Comparison of ENCODE assay signal across 20 cellular contexts in the genomic region with DNA sequence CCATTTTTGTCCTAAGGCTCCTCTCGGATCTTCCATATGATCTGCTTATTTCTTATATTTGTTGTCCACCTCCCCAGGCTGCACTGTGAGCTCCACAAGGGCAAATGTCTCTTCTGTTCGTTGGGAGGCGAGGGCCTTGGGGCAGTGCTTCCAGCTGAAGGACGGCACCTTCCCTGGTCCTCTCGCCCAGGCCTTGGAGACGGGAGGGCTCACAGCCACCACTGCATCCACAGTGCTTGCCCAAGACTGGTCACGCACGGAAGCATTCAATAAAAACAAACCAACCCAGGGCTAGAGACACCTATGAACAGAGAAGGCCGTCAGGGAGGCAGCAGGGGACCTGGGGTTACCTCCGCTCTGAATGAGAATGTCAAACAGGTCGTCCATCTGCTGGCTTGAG. TPM values are rescaled to one million over a fixed set of nuclear protein-coding genes. Genes with fewer than 3 reads are reported as not detected.
DNase-seq lines count a peak whose midpoint lies in the region; ATAC-seq, FAIRE-seq and TF ChIP-seq lines count a peak whose summit lies in the region.
"Had no signal": no experiment of that assay in that cellular context is flagged by ENCODE, and none has a peak within 500 bp of the region (broad histone marks: within the 10 kb centered on the region; RNA-seq: fewer than 3 reads in every experiment).

No MANE protein-coding gene starts in this region.

- peak overlapping the region; percentile 81 for H3K27ac Mint-ChIP-seq in activated CD4-positive, alpha-beta T cell treated with anti-CD3 and anti-CD28 coated beads, Interleukin-2, amount 10 ng/mL, durations not matched to agents 24 days and 14 days
- H3K27ac Mint-ChIP-seq: GM23338 had no signal

- peaks cover 74% of the 10 kb centered on the region for H3K4me1 ChIP-seq in OCI-LY1 (ENCODE audit: insufficient read depth, low read length, severe bottlenecking)
- H3K4me1 ChIP-seq in GM12878 (ENCODE audit: control insufficient read depth, insufficient read depth, low read length) = peaks cover 44% of the 10 kb centered on the region
- peaks cover 23 to 29% of the 10 kb centered on the region in 2 experiments for H3K4me1 ChIP-seq in neutrophil (ENCODE audit: control insufficient read depth in 1 of 2, insufficient read depth in 1 of 2, low read depth in 1 of 2, low read length in 1 of 2)
- H3K4me1 ChIP-seq in ascending aorta = no peaks in the 10 kb centered on the region

- CTCF ChIA-PET in GM12878 (lab: Yijun Ruan, JAX) = no interaction called here

- intact Hi-C loops in activated CD4-positive, alpha-beta T cell treated with anti-CD3 and anti-CD28 coated beads, Interleukin-2, amount 10 ng/mL, durations not matched to agents 24 days and 14 days (cut with micrococcal nuclease) = no loop called here
- intact Hi-C loops in GM12878 (cut with micrococcal nuclease; ENCODE audit: unreplicated experiment) (no loop called here), ascending aorta (cut with DNase I) (no loop called here)

- no peaks in the 10 kb centered on the region for H4K20me1 ChIP-seq in OCI-LY1 (ENCODE audit: insufficient read depth, low read length)
- no peaks in the 10 kb centered on the region for H4K20me1 ChIP-seq in GM12878 (ENCODE audit: control insufficient read depth, insufficient read depth)

- H3K27ac ChIP-seq in OCI-LY1 (ENCODE audit: low read depth, low read length, poor library complexity, severe bottlenecking) (peak overlapping the region; percentile 100), GM12878 (ENCODE audit: control insufficient read depth, insufficient read depth) (no peak overlapping the region), neutrophil (peak overlapping the region; percentile 85), ascending aorta (no peak overlapping the region)
- H3K27ac ChIP-seq: PC-9, SK-N-MC, WERI-Rb-1 had no signal

- peaks cover 16% of the 10 kb centered on the region; the same call in 1 of the 2 replicates for H3F3A ChIP-seq in OCI-LY1 (ENCODE audit: insufficient read depth, low read length)

- WGBS in GM12878 (ENCODE audit: insufficient coverage, insufficient replicate concordance, low lambda C conversion rate, missing lambda C conversion rate) = 63% methylated on average over 11 of the region's 11 CpGs

- peak overlapping the region; percentile 75; the same call in 1 of the 2 replicates for H3K4me2 ChIP-seq in OCI-LY1 (ENCODE audit: low read length)
- H3K4me2 ChIP-seq in GM12878 (ENCODE audit: control insufficient read depth, insufficient read depth) = no peak overlapping the region
- H3K4me2 ChIP-seq: GM23338, PC-9 had no signal

- H3K9ac ChIP-seq in OCI-LY1 (ENCODE audit: low read length) (peak overlapping the region; percentile 75; the same call in 1 of the 2 replicates), GM12878 (ENCODE audit: control insufficient read depth, insufficient read depth, low read length) (no peak overlapping the region)

- H3K4me3 ChIP-seq in OCI-LY1 (ENCODE audit: low read depth, low read length, poor library complexity, severe bottlenecking) = no peak overlapping the region
- H3K4me3 ChIP-seq in GM12878 = no peak overlapping the region
- no peak overlapping the region for H3K4me3 ChIP-seq in neutrophil (ENCODE audit: low read depth in 1 of 2, low read length in 1 of 2)
- H3K4me3 ChIP-seq in ascending aorta = no peak overlapping the region
- H3K4me3 ChIP-seq: GM23338, PC-9, SK-N-MC had no signal

- in situ Hi-C loops in GM12878 (cut with MboI) = no loop called here

- H3K27me3 ChIP-seq in OCI-LY1 (ENCODE audit: insufficient read depth, low read length) (no peaks in the 10 kb centered on the region), GM12878 (replicated peaks in 1 of 2; ENCODE audit: control insufficient read depth in 2 of 2, insufficient read depth in 2 of 2, low read length in 1 of 2) (no peaks in the 10 kb centered on the region), neutrophil (no peaks in the 10 kb centered on the region), ascending aorta (no peaks in the 10 kb centered on the region)

- no peaks in the 10 kb centered on the region for H3K9me3 Mint-ChIP-seq in activated CD4-positive, alpha-beta T cell treated with anti-CD3 and anti-CD28 coated beads, Interleukin-2, amount 10 ng/mL, durations not matched to agents 24 days and 14 days
- H3K9me3 Mint-ChIP-seq: GM23338 had no signal

- FAIRE-seq in GM12878 (lab: Jason Lieb, UNC) = no peak
- FAIRE-seq: A204.1, islet of Langerhans had no signal

- H3K79me2 ChIP-seq in OCI-LY1 (ENCODE audit: insufficient read depth, low read length) = no peaks in the 10 kb centered on the region
- peaks cover 1% of the 10 kb centered on the region for H3K79me2 ChIP-seq in GM12878 (ENCODE audit: control insufficient read depth, insufficient read depth, low read length)

- TF ChIP-seq CTCF in OCI-LY1 (IDR thresholded peaks at IDR 0.05; ENCODE audit: low read length) = no peak
- TF ChIP-seq CTCF in GM12878 (IDR thresholded peaks at IDR 0.05 in 2 of 3, conservative IDR thresholded peaks at IDR 0.05 in 1 of 3; ENCODE audit: control insufficient read depth in 2 of 3, extremely low read depth in 1 of 3, insufficient read depth in 1 of 3, low read depth in 3 of 3, low read length in 3 of 3) = no peak
- TF ChIP-seq CTCF in neutrophil (IDR thresholded peaks at IDR 0.05) = no peak
- TF ChIP-seq CTCF in ascending aorta (IDR thresholded peaks at IDR 0.05) = no peak

- peaks cover 56% of the 10 kb centered on the region for H3K36me3 ChIP-seq in OCI-LY1 (ENCODE audit: insufficient read depth, low read length)
- H3K36me3 ChIP-seq in GM12878 (ENCODE audit: control insufficient read depth in 2 of 2, insufficient read depth in 2 of 2, low read length in 1 of 2) = peaks cover 13 to 46% of the 10 kb centered on the region in 2 experiments
- H3K36me3 ChIP-seq in neutrophil = peaks cover 99% of the 10 kb centered on the region
- H3K36me3 ChIP-seq in ascending aorta = peaks cover 60% of the 10 kb centered on the region in 2 donors

- no peak for TF ChIP-seq EP300 in GM12878 (IDR thresholded peaks at IDR 0.05; ENCODE audit: borderline replicate concordance in 1 of 2, control insufficient read depth in 1 of 2, low read depth in 2 of 2, low read length in 2 of 2)

- no TSS peak for BruUV-seq in GM12878 (replicated peaks; lab: Mats Ljungman, UMichigan)

- H2AFZ ChIP-seq in OCI-LY1 (ENCODE audit: low read length) (no peak overlapping the region), GM12878 (ENCODE audit: control insufficient read depth, low read depth, low read length) (no peak overlapping the region)
- H2AFZ ChIP-seq: GM23338, PC-9 had no signal

- TF ChIP-seq RAD21 in GM12878 (IDR thresholded peaks at IDR 0.05; ENCODE audit: insufficient read depth, low read depth, low read length) = no peak

- TF ChIP-seq POLR2A in GM12878 (IDR thresholded peaks at IDR 0.05; ENCODE audit: low read depth, low read length) = peak; percentile 12; the same call in 1 of the 2 replicates

- RAD21 ChIA-PET in GM12878 (lab: Charles Lee; ENCODE audit: unreplicated experiment) = no interaction called here

- H3K27me3 Mint-ChIP-seq in activated CD4-positive, alpha-beta T cell treated with anti-CD3 and anti-CD28 coated beads, Interleukin-2, amount 10 ng/mL, durations not matched to agents 24 days and 14 days = no peaks in the 10 kb centered on the region

- no peak overlapping the region for H3K4me3 Mint-ChIP-seq in activated CD4-positive, alpha-beta T cell treated with anti-CD3 and anti-CD28 coated beads, Interleukin-2, amount 10 ng/mL, durations not matched to agents 24 days and 14 days
- H3K4me3 Mint-ChIP-seq: GM23338 had no signal

- peaks cover 18% of the 10 kb centered on the region for H3K4me1 Mint-ChIP-seq in activated CD4-positive, alpha-beta T cell treated with anti-CD3 and anti-CD28 coated beads, Interleukin-2, amount 10 ng/mL, durations not matched to agents 24 days and 14 days
- H3K4me1 Mint-ChIP-seq: GM23338 had no signal

- no peak for DNase-seq in activated CD4-positive, alpha-beta T cell treated with anti-CD3 and anti-CD28 coated beads, Interleukin-2, amount 10 ng/mL, durations not matched to agents 24 days and 14 days
- DNase-seq in activated CD4-positive, alpha-beta T cell treated with anti-CD3 and anti-CD28 coated beads, Interleukin-2, amount 50 U/mL, for 48 hours = no peak
- DNase-seq in GM12878 (ENCODE audit: low read depth, low spot score) (no peak), ascending aorta (ENCODE audit: low spot score in 2 of 2) (no peak), NCI-H1694 treated with DMSO at 0.1 percent for 48 hours (lab: John Stamatoyannopoulos, UW) (no peak), DMS114 treated with DMSO at 0.1 percent for 48 hours (lab: John Stamatoyannopoulos, UW; ENCODE audit: unreplicated experiment) (no peak)
- DNase-seq: mesendoderm; NCI-H1694; NCI-H526; PC-9; stimulated activated CD4-positive, alpha-beta T cell treated with anti-CD3 and anti-CD28 coated beads, Interleukin-4, amount 100 ng/mL, for 4 hours; trophoblast cell; WERI-Rb-1 had no signal

- H3K36me3 Mint-ChIP-seq in activated CD4-positive, alpha-beta T cell treated with anti-CD3 and anti-CD28 coated beads, Interleukin-2, amount 10 ng/mL, durations not matched to agents 24 days and 14 days (ENCODE audit: low read depth) = peaks cover 41% of the 10 kb centered on the region

- SMC1A ChIA-PET in GM12878 (lab: Charles Lee; ENCODE audit: uncharacterized antibody, unreplicated experiment) = interaction anchor here (2.0 kb wide), 1 partner anchor 19 kb away, joined by 21 read pairs; no protein-coding TSS in a partner anchor

- H3K9me3 ChIP-seq in OCI-LY1 (ENCODE audit: low read length) = no peaks in the 10 kb centered on the region
- H3K9me3 ChIP-seq in GM12878 (replicated peaks; ENCODE audit: control insufficient read depth, insufficient read depth, low read length) = no peaks in the 10 kb centered on the region
- no peaks in the 10 kb centered on the region for H3K9me3 ChIP-seq in neutrophil
- H3K9me3 ChIP-seq in ascending aorta = no peaks in the 10 kb centered on the region

- no peak for ATAC-seq in GM12878
- ATAC-seq: esophagus mucosa, GM23338 had no signal

- POLR2A ChIA-PET in GM12878 (lab: Charles Lee) = interaction anchor here (2.4 kb wide), 1 partner anchor 19 kb away, joined by 13 read pairs; no protein-coding TSS in a partner anchor

- no peaks in the 10 kb centered on the region for H3K9me2 ChIP-seq in OCI-LY1 (ENCODE audit: low read depth, low read length)

RNA-seq across cellular contexts. Expression of a gene that starts 46.2 kb away (rescaled TPM):
- total RNA-seq in activated CD4-positive, alpha-beta T cell treated with anti-CD3 and anti-CD28 coated beads, Interleukin-2, amount 10 ng/mL, durations not matched to agents 24 days and 14 days = 38.0 and 45.5 TPM in 2 replicates
- total RNA-seq in GM12878 (2013; cell fraction: nucleolus; rRNA removed) = 91.8 and 98.1 TPM in 2 replicates
- total RNA-seq in GM12878 (2014; rRNA removed) (54.2 and 55.3 TPM in 2 replicates), GM12878 (2014; rRNA removed; fragmentation: Illumina TruSeq; extraction: Trizol) (20.6 and 23.6 TPM in 2 replicates), GM12878 (2021) (68.9 and 72.9 TPM in 2 replicates), ascending aorta (101 TPM)
- 31.9 TPM for polyA plus RNA-seq in GM12878 (2011; ENCODE audit: low read depth)
- polyA plus RNA-seq in GM12878 (2011; rRNA removed) (21.2 and 38.4 TPM in 2 replicates), GM12878 (2014; fragmentation: Illumina TruSeq; extraction: Trizol) (5.9 and 18.4 TPM in 2 replicates), GM12878 (2014; fragmentation: Nextera tagmentation; extraction: Ambion mirVana) (1 to 10 TPM; 1.9 to 7.4 TPM), GM12878 (2014; rRNA removed) (90.0 and 95.6 TPM in 2 replicates), GM12878 (2016; fragmentation: Nextera tagmentation; extraction: Ambion mirVana) (10 to 100 TPM; 61.7 to 65.4 TPM)
- 35.1 and 59.7 TPM in 2 replicates for polyA plus RNA-seq in GM12878 (2011; cell fraction: cytosol; rRNA removed)
- polyA plus RNA-seq in GM12878 (2011; cell fraction: nucleus; rRNA removed) = 531 and 554 TPM in 2 replicates
- 61.2 and 72.9 TPM in 2 replicates for polyA plus RNA-seq in GM12878 (2012)
- 16.1 and 27.2 TPM in 2 replicates for polyA minus RNA-seq in GM12878 (2011; rRNA and poly(A)+ RNA removed)
- 11.9 and 13.0 TPM in 2 replicates for polyA minus RNA-seq in GM12878 (2011; cell fraction: cytosol; rRNA and poly(A)+ RNA removed)
- 49.9 and 64.8 TPM in 2 replicates for polyA minus RNA-seq in GM12878 (2011; cell fraction: nucleus; rRNA and poly(A)+ RNA removed)

Comparison
In these comparisons a context has a peak if more than half of its experiments do, and no peak if none do; other contexts are left out.
1. H3K27ac ChIP-seq: peak in OCI-LY1 (single experiment) and neutrophil (single experiment); none in GM12878 (single experiment) and ascending aorta (0 of 2).